ENCODE assay signal across 1 cellular context in the genomic region with DNA sequence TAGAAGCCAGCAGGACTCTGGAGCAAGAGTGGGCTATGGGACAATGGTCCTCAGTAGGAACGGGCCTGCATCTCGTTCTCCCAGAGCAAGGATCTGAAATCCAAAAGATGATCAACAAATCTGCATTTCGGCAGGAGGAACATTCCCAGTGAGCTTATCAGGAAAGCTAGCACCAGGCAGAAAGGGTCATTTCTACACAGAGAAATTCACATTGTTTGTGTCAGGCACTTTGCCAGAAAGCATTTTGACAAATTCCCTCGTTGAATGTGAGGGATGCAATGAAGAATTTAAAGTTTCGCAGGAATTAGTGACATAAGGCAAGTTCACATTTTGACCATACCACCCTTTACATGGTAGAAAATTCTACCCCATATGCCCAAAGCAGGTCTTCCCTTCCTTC.
TF ChIP-seq lines count a peak whose summit lies in the region.

No MANE protein-coding gene starts in this region.

TF ChIP-seq in SK-N-SH treated with all-trans-retinoic acid at 6 μM for 48 hours, 23 proteins besides CTCF, POLR2A, EP300 and RAD21 (continued from another document):
- TF ChIP-seq, protein P1, sequence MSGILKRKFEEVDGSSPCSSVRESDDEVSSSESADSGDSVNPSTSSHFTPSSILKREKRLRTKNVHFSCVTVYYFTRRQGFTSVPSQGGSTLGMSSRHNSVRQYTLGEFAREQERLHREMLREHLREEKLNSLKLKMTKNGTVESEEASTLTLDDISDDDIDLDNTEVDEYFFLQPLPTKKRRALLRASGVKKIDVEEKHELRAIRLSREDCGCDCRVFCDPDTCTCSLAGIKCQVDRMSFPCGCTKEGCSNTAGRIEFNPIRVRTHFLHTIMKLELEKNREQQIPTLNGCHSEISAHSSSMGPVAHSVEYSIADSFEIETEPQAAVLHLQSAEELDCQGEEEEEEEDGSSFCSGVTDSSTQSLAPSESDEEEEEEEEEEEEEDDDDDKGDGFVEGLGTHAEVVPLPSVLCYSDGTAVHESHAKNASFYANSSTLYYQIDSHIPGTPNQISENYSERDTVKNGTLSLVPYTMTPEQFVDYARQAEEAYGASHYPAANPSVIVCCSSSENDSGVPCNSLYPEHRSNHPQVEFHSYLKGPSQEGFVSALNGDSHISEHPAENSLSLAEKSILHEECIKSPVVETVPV (CRISPR knock-in tag; IDR thresholded peaks at IDR 0.05): no peak
- TF ChIP-seq RARB (CRISPR knock-in tag; IDR thresholded peaks at IDR 0.05) (no peak), ZFP3 (CRISPR knock-in tag; IDR thresholded peaks at IDR 0.05) (no peak), CSDC2 (CRISPR knock-in tag; IDR thresholded peaks at IDR 0.05) (no peak), GLIS3 (CRISPR knock-in tag; IDR thresholded peaks at IDR 0.05) (no peak), ZFP30 (CRISPR knock-in tag; IDR thresholded peaks at IDR 0.05) (no peak), BACH2 (CRISPR knock-in tag; IDR thresholded peaks at IDR 0.05; ENCODE audit: borderline replicate concordance) (no peak), ZNF565 (CRISPR knock-in tag; conservative IDR thresholded peaks at IDR 0.05; ENCODE audit: low read depth) (no peak)
- TF ChIP-seq, protein P2, sequence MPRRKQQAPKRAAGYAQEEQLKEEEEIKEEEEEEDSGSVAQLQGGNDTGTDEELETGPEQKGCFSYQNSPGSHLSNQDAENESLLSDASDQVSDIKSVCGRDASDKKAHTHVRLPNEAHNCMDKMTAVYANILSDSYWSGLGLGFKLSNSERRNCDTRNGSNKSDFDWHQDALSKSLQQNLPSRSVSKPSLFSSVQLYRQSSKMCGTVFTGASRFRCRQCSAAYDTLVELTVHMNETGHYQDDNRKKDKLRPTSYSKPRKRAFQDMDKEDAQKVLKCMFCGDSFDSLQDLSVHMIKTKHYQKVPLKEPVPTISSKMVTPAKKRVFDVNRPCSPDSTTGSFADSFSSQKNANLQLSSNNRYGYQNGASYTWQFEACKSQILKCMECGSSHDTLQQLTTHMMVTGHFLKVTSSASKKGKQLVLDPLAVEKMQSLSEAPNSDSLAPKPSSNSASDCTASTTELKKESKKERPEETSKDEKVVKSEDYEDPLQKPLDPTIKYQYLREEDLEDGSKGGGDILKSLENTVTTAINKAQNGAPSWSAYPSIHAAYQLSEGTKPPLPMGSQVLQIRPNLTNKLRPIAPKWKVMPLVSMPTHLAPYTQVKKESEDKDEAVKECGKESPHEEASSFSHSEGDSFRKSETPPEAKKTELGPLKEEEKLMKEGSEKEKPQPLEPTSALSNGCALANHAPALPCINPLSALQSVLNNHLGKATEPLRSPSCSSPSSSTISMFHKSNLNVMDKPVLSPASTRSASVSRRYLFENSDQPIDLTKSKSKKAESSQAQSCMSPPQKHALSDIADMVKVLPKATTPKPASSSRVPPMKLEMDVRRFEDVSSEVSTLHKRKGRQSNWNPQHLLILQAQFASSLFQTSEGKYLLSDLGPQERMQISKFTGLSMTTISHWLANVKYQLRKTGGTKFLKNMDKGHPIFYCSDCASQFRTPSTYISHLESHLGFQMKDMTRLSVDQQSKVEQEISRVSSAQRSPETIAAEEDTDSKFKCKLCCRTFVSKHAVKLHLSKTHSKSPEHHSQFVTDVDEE (CRISPR knock-in tag; IDR thresholded peaks at IDR 0.05): no peak
- TF ChIP-seq, protein P3, sequence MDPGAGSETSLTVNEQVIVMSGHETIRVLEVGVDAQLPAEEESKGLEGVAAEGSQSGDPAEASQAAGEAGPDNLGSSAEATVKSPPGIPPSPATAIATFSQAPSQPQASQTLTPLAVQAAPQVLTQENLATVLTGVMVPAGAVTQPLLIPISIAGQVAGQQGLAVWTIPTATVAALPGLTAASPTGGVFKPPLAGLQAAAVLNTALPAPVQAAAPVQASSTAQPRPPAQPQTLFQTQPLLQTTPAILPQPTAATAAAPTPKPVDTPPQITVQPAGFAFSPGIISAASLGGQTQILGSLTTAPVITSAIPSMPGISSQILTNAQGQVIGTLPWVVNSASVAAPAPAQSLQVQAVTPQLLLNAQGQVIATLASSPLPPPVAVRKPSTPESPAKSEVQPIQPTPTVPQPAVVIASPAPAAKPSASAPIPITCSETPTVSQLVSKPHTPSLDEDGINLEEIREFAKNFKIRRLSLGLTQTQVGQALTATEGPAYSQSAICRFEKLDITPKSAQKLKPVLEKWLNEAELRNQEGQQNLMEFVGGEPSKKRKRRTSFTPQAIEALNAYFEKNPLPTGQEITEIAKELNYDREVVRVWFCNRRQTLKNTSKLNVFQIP (CRISPR knock-in tag; IDR thresholded peaks at IDR 0.05; ENCODE audit: borderline replicate concordance, low read depth): no peak
